Comparison of ENCODE assay signal across 28 cellular contexts in genomic region chr17:27065588-27065987, GRCh38.
"Had no signal": no experiment of that assay in that cellular context is flagged by ENCODE, and none has a peak within 500 bp of the region (broad histone marks: within the 10 kb centered on the region; RNA-seq: fewer than 3 reads in every experiment).

No MANE protein-coding gene starts in this region.

- H3K27me3 ChIP-seq: suprapubic skin, testis, thyroid gland, tibial artery, tibial nerve, transverse colon, upper lobe of left lung, upper lobe of right lung, uterus, vagina had no signal

- H3K27ac ChIP-seq: stomach, suprapubic skin, testis, thoracic aorta, thyroid gland, tibial artery, tibial nerve, transverse colon, upper lobe of left lung, upper lobe of right lung, uterus, vagina had no signal

- H3K4me1 ChIP-seq: stomach, suprapubic skin, testis, thyroid gland, tibial artery, tibial nerve, transverse colon, upper lobe of left lung, upper lobe of right lung, uterus, vagina had no signal

- DNase-seq: stimulated activated CD4-positive, alpha-beta T cell treated with anti-CD3 and anti-CD28 coated beads, Interleukin-2, amount 100 ng/mL, for 48 hours; stimulated activated CD4-positive, alpha-beta T cell treated with anti-CD3 and anti-CD28 coated beads, Interleukin-4, amount 100 ng/mL, for 1 hour; stimulated activated CD4-positive, alpha-beta T cell treated with anti-CD3 and anti-CD28 coated beads, Interleukin-4, amount 100 ng/mL, for 24 hours; stimulated activated CD4-positive, alpha-beta T cell treated with anti-CD3 and anti-CD28 coated beads, Interleukin-4, amount 100 ng/mL, for 4 hours; stimulated activated CD8-positive, alpha-beta memory T cell treated with anti-CD3 and anti-CD28 coated beads, Interleukin-4, amount 100 ng/mL, for 48 hours; stimulated activated naive B cell treated with anti-CD40 and anti-IgM and Interleukin-4, amounts not matched to agents 10 μg/mL and 1 μg/mL and 100 μg/mL, for 72 hours; stimulated activated naive CD4-positive, alpha-beta T cell; stimulated activated naive CD4-positive, alpha-beta T cell treated with Interleukin-2 at 50 U/mL for 16 hours; stimulated activated naive CD8-positive, alpha-beta T cell treated with anti-CD3 and anti-CD28 coated beads, Interleukin-15, amount 100 ng/mL, for 72 hours; stimulated activated naive CD8-positive, alpha-beta T cell treated with anti-CD3 and anti-CD28 coated beads, Interleukin-15, Interleukin-2, amounts not matched to agents 100 U/mL and 50 U/mL, for 24 hours; stomach; substantia nigra; testis; thyroid gland; tibial artery; transverse colon; trophoblast cell; upper lobe of left lung; upper lobe of right lung; uterus had no signal

- H3K9me3 Mint-ChIP-seq: stimulated activated effector memory CD8-positive, alpha-beta T cell treated with anti-CD3 and anti-CD28 coated beads, Interleukin-12 subunit alpha, Interleukin-12 subunit beta, amount 100 ng/mL, for 72 hours; stimulated activated naive CD8-positive, alpha-beta T cell treated with anti-CD3 and anti-CD28 coated beads, Interleukin-15, amount 100 ng/mL, for 72 hours had no signal

- H3K27ac Mint-ChIP-seq: stimulated activated effector memory CD8-positive, alpha-beta T cell treated with anti-CD3 and anti-CD28 coated beads, Interleukin-12 subunit alpha, Interleukin-12 subunit beta, amount 100 ng/mL, for 72 hours; stimulated activated memory B cell treated with anti-CD40 and anti-IgM and Interleukin-4, amounts not matched to agents 10 μg/mL and 1 μg/mL and 100 μg/mL, for 72 hours; stimulated activated naive B cell treated with anti-CD40 and anti-IgM and Interleukin-4, amounts not matched to agents 10 μg/mL and 1 μg/mL and 100 μg/mL, for 72 hours; stimulated activated naive CD8-positive, alpha-beta T cell treated with anti-CD3 and anti-CD28 coated beads, Interleukin-15, amount 100 ng/mL, for 72 hours; stimulated activated naive CD8-positive, alpha-beta T cell treated with anti-CD3 and anti-CD28 coated beads, Interleukin-15, Interleukin-2, amounts not matched to agents 100 ng/mL and 50 ng/mL, for 24 hours; type B pancreatic cell had no signal

- H3K4me3 Mint-ChIP-seq: stimulated activated effector memory CD8-positive, alpha-beta T cell treated with anti-CD3 and anti-CD28 coated beads, Interleukin-12 subunit alpha, Interleukin-12 subunit beta, amount 100 ng/mL, for 72 hours; stimulated activated memory B cell treated with anti-CD40 and anti-IgM and Interleukin-4, amounts not matched to agents 10 μg/mL and 1 μg/mL and 100 μg/mL, for 72 hours; stimulated activated naive B cell treated with anti-CD40 and anti-IgM and Interleukin-4, amounts not matched to agents 10 μg/mL and 1 μg/mL and 100 μg/mL, for 72 hours; stimulated activated naive CD8-positive, alpha-beta T cell treated with anti-CD3 and anti-CD28 coated beads, Interleukin-15, amount 100 ng/mL, for 72 hours; stimulated activated naive CD8-positive, alpha-beta T cell treated with anti-CD3 and anti-CD28 coated beads, Interleukin-15, Interleukin-2, amounts not matched to agents 100 ng/mL and 50 ng/mL, for 24 hours; type B pancreatic cell had no signal

- H3K36me3 Mint-ChIP-seq: stimulated activated effector memory CD8-positive, alpha-beta T cell treated with anti-CD3 and anti-CD28 coated beads, Interleukin-12 subunit alpha, Interleukin-12 subunit beta, amount 100 ng/mL, for 72 hours; stimulated activated memory B cell treated with anti-CD40 and anti-IgM and Interleukin-4, amounts not matched to agents 10 μg/mL and 1 μg/mL and 100 μg/mL, for 72 hours; stimulated activated naive B cell treated with anti-CD40 and anti-IgM and Interleukin-4, amounts not matched to agents 10 μg/mL and 1 μg/mL and 100 μg/mL, for 72 hours; type B pancreatic cell had no signal

- H3K9me3 ChIP-seq: stomach, suprapubic skin, testis, thoracic aorta, thyroid gland, tibial artery, tibial nerve, transverse colon, upper lobe of left lung, upper lobe of right lung, uterus, vagina had no signal

- H3K4me3 ChIP-seq: stomach, suprapubic skin, testis, thoracic aorta, thyroid gland, tibial artery, tibial nerve, transverse colon, upper lobe of left lung, upper lobe of right lung, uterus, vagina had no signal

- H3K36me3 ChIP-seq: stomach, suprapubic skin, thoracic aorta, thyroid gland, tibial artery, tibial nerve, transverse colon, upper lobe of left lung, upper lobe of right lung, uterus, vagina had no signal

- ATAC-seq: stimulated activated effector memory CD8-positive, alpha-beta T cell treated with anti-CD3 and anti-CD28 coated beads, Interleukin-12 subunit alpha, Interleukin-12 subunit beta, amount 100 ng/mL, for 72 hours; stimulated activated memory B cell treated with anti-CD40 and anti-IgM and Interleukin-4, amounts not matched to agents 10 μg/mL and 1 μg/mL and 100 μg/mL, for 72 hours; stimulated activated naive B cell treated with anti-CD40 and anti-IgM and Interleukin-4, amounts not matched to agents 10 μg/mL and 1 μg/mL and 100 μg/mL, for 72 hours; stimulated activated naive CD8-positive, alpha-beta T cell treated with anti-CD3 and anti-CD28 coated beads, Interleukin-15, amount 100 ng/mL, for 72 hours; stimulated activated naive CD8-positive, alpha-beta T cell treated with anti-CD3 and anti-CD28 coated beads, Interleukin-15, Interleukin-2, amounts not matched to agents 100 U/mL and 50 U/mL, for 24 hours; upper lobe of right lung had no signal

- H3K4me1 Mint-ChIP-seq: stimulated activated effector memory CD8-positive, alpha-beta T cell treated with anti-CD3 and anti-CD28 coated beads, Interleukin-12 subunit alpha, Interleukin-12 subunit beta, amount 100 ng/mL, for 72 hours; stimulated activated memory B cell treated with anti-CD40 and anti-IgM and Interleukin-4, amounts not matched to agents 10 μg/mL and 1 μg/mL and 100 μg/mL, for 72 hours; stimulated activated naive B cell treated with anti-CD40 and anti-IgM and Interleukin-4, amounts not matched to agents 10 μg/mL and 1 μg/mL and 100 μg/mL, for 72 hours; stimulated activated naive CD8-positive, alpha-beta T cell treated with anti-CD3 and anti-CD28 coated beads, Interleukin-15, amount 100 ng/mL, for 72 hours had no signal

- H3K27me3 Mint-ChIP-seq: type B pancreatic cell had no signal
